16 cellular contexts compared by ENCODE assay signal in genomic region chr5:116495786-116496185, GRCh38.
A peak's percentile ranks its signal among the peaks of the same experiment; 100 is the strongest.
DNase-seq lines count a peak whose midpoint lies in the region; ATAC-seq and TF ChIP-seq lines count a peak whose summit lies in the region.
"Had no signal": no experiment of that assay in that cellular context is flagged by ENCODE, and none has a peak within 500 bp of the region (broad histone marks: within the 10 kb centered on the region; RNA-seq: fewer than 3 reads in every experiment).

No MANE protein-coding gene starts in this region.

- peaks cover 95% of the 10 kb centered on the region for H3K79me2 ChIP-seq in GM23338 (replicated peaks; ENCODE audit: insufficient read depth)

- peaks cover 60% of the 10 kb centered on the region for H4K20me1 ChIP-seq in GM23338 (replicated peaks; ENCODE audit: insufficient read depth)

- H3K9me3 Mint-ChIP-seq in GM23338 (no peaks in the 10 kb centered on the region), brain (no peaks in the 10 kb centered on the region), progenitor cell of endocrine pancreas (ENCODE audit: low read depth) (no peaks in the 10 kb centered on the region)
- H3K9me3 Mint-ChIP-seq: CD8-positive, alpha-beta memory T cell; H9; T-helper 1 cell treated with Interleukin-12 subunit alpha and Interleukin-12 subunit beta and Interleukin-4 antibody, amounts not matched to agents 30 μg/mL and 1 μg/mL, for 36 hours had no signal

- TF ChIP-seq CTCF in GM23338 (conservative IDR thresholded peaks at IDR 0.05; ENCODE audit: low read depth in 2 of 2) (no peak), brain (conservative IDR thresholded peaks at IDR 0.05) (no peak), progenitor cell of endocrine pancreas (IDR thresholded peaks at IDR 0.05; ENCODE audit: unreplicated experiment) (no peak)

- H3K27ac Mint-ChIP-seq in GM23338 (no peak overlapping the region), brain (peak overlapping the region in 3 of 5 experiments; percentile 29 to 75 (median 70)), progenitor cell of endocrine pancreas (peak overlapping the region; percentile 8)
- H3K27ac Mint-ChIP-seq: CD8-positive, alpha-beta memory T cell; T-helper 1 cell treated with Interleukin-12 subunit alpha and Interleukin-12 subunit beta and Interleukin-4 antibody, amounts not matched to agents 30 μg/mL and 1 μg/mL, for 36 hours had no signal

- H3K27ac ChIP-seq in GM23338 (ENCODE audit: low read depth): no peak overlapping the region

- peak; percentile 33 for DNase-seq in NCI-H510A treated with DMSO at 0.1 percent for 48 hours (lab: John Stamatoyannopoulos, UW)
- no peak for DNase-seq in NCI-H510A (lab: John Stamatoyannopoulos, UW)
- DNase-seq in GM23338 (ENCODE audit: low spot score): no peak
- DNase-seq in progenitor cell of endocrine pancreas (ENCODE audit: low spot score, unreplicated experiment): no peak
- no peak for DNase-seq in NCI-H2227 treated with DMSO at 0.1 percent for 48 hours (lab: John Stamatoyannopoulos, UW)
- DNase-seq: BE2C; CD8-positive, alpha-beta memory T cell; DMS 273 treated with DMSO at 0.1 percent for 48 hours; H9; NCI-H1930; NCI-H446 treated with DMSO at 0.1 percent for 48 hours had no signal

- peaks cover 12% of the 10 kb centered on the region for H3K27me3 Mint-ChIP-seq in GM23338 (ENCODE audit: insufficient read depth, low read depth, poor library complexity)
- no peaks in the 10 kb centered on the region for H3K27me3 Mint-ChIP-seq in brain
- H3K27me3 Mint-ChIP-seq in progenitor cell of endocrine pancreas: no peaks in the 10 kb centered on the region
- H3K27me3 Mint-ChIP-seq: CD8-positive, alpha-beta memory T cell had no signal

- peaks cover 88% of the 10 kb centered on the region for H3K36me3 Mint-ChIP-seq in GM23338 (ENCODE audit: low read depth)
- H3K36me3 Mint-ChIP-seq in brain: peaks cover 80% of the 10 kb centered on the region
- H3K36me3 Mint-ChIP-seq in progenitor cell of endocrine pancreas (ENCODE audit: insufficient read depth): peaks cover 41% of the 10 kb centered on the region

- no peaks in the 10 kb centered on the region for H3K27me3 ChIP-seq in GM23338 (ENCODE audit: insufficient read depth)
- H3K27me3 ChIP-seq: BE2C had no signal

- H3K4me1 Mint-ChIP-seq in GM23338 (peaks cover 30% of the 10 kb centered on the region), brain (peaks cover 98% of the 10 kb centered on the region), progenitor cell of endocrine pancreas (ENCODE audit: low read depth) (peaks cover 29% of the 10 kb centered on the region)

- peaks cover 12% of the 10 kb centered on the region; the same call in 1 of the 2 replicates for H3F3A ChIP-seq in GM23338 (replicated peaks; ENCODE audit: low read depth)

- no peaks in the 10 kb centered on the region for H3K9me2 ChIP-seq in GM23338 (ENCODE audit: insufficient read depth)

- no peak overlapping the region for H3K4me3 ChIP-seq in GM23338

- no peak overlapping the region for H3K4me2 ChIP-seq in GM23338

- H3K4me3 Mint-ChIP-seq in GM23338: no peak overlapping the region
- H3K4me3 Mint-ChIP-seq in brain: no peak overlapping the region
- no peak overlapping the region for H3K4me3 Mint-ChIP-seq in progenitor cell of endocrine pancreas (ENCODE audit: low read depth)
- H3K4me3 Mint-ChIP-seq: CD8-positive, alpha-beta memory T cell; H9; T-helper 1 cell treated with Interleukin-12 subunit alpha and Interleukin-12 subunit beta and Interleukin-4 antibody, amounts not matched to agents 30 μg/mL and 1 μg/mL, for 36 hours had no signal

- H2AFZ ChIP-seq in GM23338: no peak overlapping the region

- peaks cover 81% of the 10 kb centered on the region for H3K36me3 ChIP-seq in GM23338 (ENCODE audit: insufficient read depth)

- no peak for ATAC-seq in GM23338
- no peak for ATAC-seq in HG03280 (IDR thresholded peaks at IDR 0.05; ENCODE audit: unreplicated experiment)
- ATAC-seq: Panc1, Right ventricle myocardium inferior had no signal

- peaks cover 27% of the 10 kb centered on the region for H3K4me1 ChIP-seq in GM23338 (ENCODE audit: insufficient read depth)

TF ChIP-seq in GM23338, 12 proteins besides CTCF, POLR2A, EP300 and RAD21:
- TF ChIP-seq POLR2AphosphoS5 (IDR thresholded peaks at IDR 0.05; ENCODE audit: low read depth): 0 out of 2 replicates have a peak, but pooled peaks have one; percentile 15
- TF ChIP-seq NANOG (IDR thresholded peaks at IDR 0.05; ENCODE audit: borderline replicate concordance): no peak
